1 cellular context compared by ENCODE assay signal in the genomic region with DNA sequence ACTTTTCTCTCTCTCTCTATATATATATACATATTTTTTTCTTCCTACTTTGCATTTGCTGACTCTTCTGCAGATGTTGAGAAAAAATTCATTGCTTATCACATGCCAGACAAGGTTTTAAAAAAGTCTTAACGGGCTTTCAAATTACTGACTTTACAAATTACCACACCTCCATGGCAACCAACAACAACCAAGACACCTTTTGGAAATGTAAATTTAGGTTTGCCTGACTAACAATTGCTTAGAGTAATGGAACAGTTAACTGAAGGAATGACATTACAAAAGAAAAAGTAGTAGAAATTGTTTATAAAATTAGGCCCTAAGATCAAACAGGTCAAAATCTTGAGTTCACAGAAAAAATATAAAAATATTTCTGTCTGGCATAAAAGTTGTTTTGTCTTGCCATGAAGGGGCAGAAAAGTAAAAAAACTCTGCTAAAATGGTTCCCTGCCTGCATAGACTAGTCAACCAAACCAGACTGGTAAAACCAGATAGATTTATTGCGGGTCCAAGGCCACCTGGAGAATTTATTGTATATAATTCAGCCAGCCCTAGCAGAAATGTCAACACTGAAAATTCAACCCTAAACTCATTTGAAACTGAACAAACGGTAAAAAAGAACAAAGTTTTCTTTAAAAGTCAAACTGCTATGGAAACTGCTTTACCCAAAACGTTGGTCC.
A peak's percentile ranks its signal among the peaks of the same experiment; 100 is the strongest.
TF ChIP-seq lines count a peak whose summit lies in the region.

No MANE protein-coding gene starts in this region.

TF ChIP-seq in H1, 55 proteins besides CTCF, POLR2A, EP300 and RAD21 (continued from another document):
- TF ChIP-seq FOSL1 (IDR thresholded peaks at IDR 0.05; ENCODE audit: insufficient read depth, low read depth, low read length), result no peak
- TF ChIP-seq RXRA (IDR thresholded peaks at IDR 0.05; ENCODE audit: insufficient read depth, low read depth, low read length), result no peak
- TF ChIP-seq TEAD4 (IDR thresholded peaks at IDR 0.05; ENCODE audit: low read depth, low read length), result no peak
- TF ChIP-seq CEBPB (IDR thresholded peaks at IDR 0.05; ENCODE audit: low read depth, low read length), result no peak
- no peak for TF ChIP-seq CBX5 (IDR thresholded peaks at IDR 0.05; ENCODE audit: low read depth, low read length)
- no peak for TF ChIP-seq CHD2 (IDR thresholded peaks at IDR 0.05; ENCODE audit: low read length)
- no peak for TF ChIP-seq TBP (IDR thresholded peaks at IDR 0.05; ENCODE audit: low read depth, low read length)
- TF ChIP-seq, protein P1, sequence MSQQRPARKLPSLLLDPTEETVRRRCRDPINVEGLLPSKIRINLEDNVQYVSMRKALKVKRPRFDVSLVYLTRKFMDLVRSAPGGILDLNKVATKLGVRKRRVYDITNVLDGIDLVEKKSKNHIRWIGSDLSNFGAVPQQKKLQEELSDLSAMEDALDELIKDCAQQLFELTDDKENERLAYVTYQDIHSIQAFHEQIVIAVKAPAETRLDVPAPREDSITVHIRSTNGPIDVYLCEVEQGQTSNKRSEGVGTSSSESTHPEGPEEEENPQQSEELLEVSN (IDR thresholded peaks at IDR 0.05), result no peak
- TF ChIP-seq YY1 (IDR thresholded peaks at IDR 0.05; ENCODE audit: low read depth, low read length), result 0 out of 2 replicates have a peak, but pooled peaks have one; percentile 20
- TF ChIP-seq TCF12 (IDR thresholded peaks at IDR 0.05; ENCODE audit: low read depth, low read length), result no peak
- TF ChIP-seq, protein P2, sequence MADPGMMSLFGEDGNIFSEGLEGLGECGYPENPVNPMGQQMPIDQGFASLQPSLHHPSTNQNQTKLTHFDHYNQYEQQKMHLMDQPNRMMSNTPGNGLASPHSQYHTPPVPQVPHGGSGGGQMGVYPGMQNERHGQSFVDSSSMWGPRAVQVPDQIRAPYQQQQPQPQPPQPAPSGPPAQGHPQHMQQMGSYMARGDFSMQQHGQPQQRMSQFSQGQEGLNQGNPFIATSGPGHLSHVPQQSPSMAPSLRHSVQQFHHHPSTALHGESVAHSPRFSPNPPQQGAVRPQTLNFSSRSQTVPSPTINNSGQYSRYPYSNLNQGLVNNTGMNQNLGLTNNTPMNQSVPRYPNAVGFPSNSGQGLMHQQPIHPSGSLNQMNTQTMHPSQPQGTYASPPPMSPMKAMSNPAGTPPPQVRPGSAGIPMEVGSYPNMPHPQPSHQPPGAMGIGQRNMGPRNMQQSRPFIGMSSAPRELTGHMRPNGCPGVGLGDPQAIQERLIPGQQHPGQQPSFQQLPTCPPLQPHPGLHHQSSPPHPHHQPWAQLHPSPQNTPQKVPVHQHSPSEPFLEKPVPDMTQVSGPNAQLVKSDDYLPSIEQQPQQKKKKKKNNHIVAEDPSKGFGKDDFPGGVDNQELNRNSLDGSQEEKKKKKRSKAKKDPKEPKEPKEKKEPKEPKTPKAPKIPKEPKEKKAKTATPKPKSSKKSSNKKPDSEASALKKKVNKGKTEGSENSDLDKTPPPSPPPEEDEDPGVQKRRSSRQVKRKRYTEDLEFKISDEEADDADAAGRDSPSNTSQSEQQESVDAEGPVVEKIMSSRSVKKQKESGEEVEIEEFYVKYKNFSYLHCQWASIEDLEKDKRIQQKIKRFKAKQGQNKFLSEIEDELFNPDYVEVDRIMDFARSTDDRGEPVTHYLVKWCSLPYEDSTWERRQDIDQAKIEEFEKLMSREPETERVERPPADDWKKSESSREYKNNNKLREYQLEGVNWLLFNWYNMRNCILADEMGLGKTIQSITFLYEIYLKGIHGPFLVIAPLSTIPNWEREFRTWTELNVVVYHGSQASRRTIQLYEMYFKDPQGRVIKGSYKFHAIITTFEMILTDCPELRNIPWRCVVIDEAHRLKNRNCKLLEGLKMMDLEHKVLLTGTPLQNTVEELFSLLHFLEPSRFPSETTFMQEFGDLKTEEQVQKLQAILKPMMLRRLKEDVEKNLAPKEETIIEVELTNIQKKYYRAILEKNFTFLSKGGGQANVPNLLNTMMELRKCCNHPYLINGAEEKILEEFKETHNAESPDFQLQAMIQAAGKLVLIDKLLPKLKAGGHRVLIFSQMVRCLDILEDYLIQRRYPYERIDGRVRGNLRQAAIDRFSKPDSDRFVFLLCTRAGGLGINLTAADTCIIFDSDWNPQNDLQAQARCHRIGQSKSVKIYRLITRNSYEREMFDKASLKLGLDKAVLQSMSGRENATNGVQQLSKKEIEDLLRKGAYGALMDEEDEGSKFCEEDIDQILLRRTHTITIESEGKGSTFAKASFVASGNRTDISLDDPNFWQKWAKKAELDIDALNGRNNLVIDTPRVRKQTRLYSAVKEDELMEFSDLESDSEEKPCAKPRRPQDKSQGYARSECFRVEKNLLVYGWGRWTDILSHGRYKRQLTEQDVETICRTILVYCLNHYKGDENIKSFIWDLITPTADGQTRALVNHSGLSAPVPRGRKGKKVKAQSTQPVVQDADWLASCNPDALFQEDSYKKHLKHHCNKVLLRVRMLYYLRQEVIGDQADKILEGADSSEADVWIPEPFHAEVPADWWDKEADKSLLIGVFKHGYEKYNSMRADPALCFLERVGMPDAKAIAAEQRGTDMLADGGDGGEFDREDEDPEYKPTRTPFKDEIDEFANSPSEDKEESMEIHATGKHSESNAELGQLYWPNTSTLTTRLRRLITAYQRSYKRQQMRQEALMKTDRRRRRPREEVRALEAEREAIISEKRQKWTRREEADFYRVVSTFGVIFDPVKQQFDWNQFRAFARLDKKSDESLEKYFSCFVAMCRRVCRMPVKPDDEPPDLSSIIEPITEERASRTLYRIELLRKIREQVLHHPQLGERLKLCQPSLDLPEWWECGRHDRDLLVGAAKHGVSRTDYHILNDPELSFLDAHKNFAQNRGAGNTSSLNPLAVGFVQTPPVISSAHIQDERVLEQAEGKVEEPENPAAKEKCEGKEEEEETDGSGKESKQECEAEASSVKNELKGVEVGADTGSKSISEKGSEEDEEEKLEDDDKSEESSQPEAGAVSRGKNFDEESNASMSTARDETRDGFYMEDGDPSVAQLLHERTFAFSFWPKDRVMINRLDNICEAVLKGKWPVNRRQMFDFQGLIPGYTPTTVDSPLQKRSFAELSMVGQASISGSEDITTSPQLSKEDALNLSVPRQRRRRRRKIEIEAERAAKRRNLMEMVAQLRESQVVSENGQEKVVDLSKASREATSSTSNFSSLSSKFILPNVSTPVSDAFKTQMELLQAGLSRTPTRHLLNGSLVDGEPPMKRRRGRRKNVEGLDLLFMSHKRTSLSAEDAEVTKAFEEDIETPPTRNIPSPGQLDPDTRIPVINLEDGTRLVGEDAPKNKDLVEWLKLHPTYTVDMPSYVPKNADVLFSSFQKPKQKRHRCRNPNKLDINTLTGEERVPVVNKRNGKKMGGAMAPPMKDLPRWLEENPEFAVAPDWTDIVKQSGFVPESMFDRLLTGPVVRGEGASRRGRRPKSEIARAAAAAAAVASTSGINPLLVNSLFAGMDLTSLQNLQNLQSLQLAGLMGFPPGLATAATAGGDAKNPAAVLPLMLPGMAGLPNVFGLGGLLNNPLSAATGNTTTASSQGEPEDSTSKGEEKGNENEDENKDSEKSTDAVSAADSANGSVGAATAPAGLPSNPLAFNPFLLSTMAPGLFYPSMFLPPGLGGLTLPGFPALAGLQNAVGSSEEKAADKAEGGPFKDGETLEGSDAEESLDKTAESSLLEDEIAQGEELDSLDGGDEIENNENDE (IDR thresholded peaks at IDR 0.05; ENCODE audit: insufficient replicate concordance, low read length), result peak; percentile 91
- no peak for TF ChIP-seq TAF1 (IDR thresholded peaks at IDR 0.05; ENCODE audit: low read depth, low read length)
- no peak for TF ChIP-seq HDAC6 (IDR thresholded peaks at IDR 0.05; ENCODE audit: low read depth, low read length)
- TF ChIP-seq, protein P3, sequence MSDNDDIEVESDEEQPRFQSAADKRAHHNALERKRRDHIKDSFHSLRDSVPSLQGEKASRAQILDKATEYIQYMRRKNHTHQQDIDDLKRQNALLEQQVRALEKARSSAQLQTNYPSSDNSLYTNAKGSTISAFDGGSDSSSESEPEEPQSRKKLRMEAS (IDR thresholded peaks at IDR 0.05), result no peak
- TF ChIP-seq EZH2 (IDR thresholded peaks at IDR 0.05; ENCODE audit: low read depth, low read length, severe bottlenecking), result no peak
- TF ChIP-seq, protein P4, sequence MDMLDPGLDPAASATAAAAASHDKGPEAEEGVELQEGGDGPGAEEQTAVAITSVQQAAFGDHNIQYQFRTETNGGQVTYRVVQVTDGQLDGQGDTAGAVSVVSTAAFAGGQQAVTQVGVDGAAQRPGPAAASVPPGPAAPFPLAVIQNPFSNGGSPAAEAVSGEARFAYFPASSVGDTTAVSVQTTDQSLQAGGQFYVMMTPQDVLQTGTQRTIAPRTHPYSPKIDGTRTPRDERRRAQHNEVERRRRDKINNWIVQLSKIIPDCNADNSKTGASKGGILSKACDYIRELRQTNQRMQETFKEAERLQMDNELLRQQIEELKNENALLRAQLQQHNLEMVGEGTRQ (IDR thresholded peaks at IDR 0.05; ENCODE audit: low read length), result no peak
- TF ChIP-seq JUND (IDR thresholded peaks at IDR 0.05; ENCODE audit: low read length), result no peak
- TF ChIP-seq SP2 (IDR thresholded peaks at IDR 0.05; ENCODE audit: low read length), result no peak
- no peak for TF ChIP-seq SRF (IDR thresholded peaks at IDR 0.05; ENCODE audit: low read depth, low read length)
- no peak for TF ChIP-seq SP4 (IDR thresholded peaks at IDR 0.05; ENCODE audit: low read length)
- no peak for TF ChIP-seq KDM4A (IDR thresholded peaks at IDR 0.05; ENCODE audit: low read depth, low read length, severe bottlenecking)
- no peak for TF ChIP-seq KDM5A (IDR thresholded peaks at IDR 0.05; ENCODE audit: low read length)
- TF ChIP-seq MAFK (IDR thresholded peaks at IDR 0.05; ENCODE audit: low read depth, low read length), result no peak
- TF ChIP-seq BRCA1 (IDR thresholded peaks at IDR 0.05; ENCODE audit: low read depth, low read length), result no peak
- TF ChIP-seq SIRT6 (IDR thresholded peaks at IDR 0.05; ENCODE audit: low read length), result no peak
- TF ChIP-seq JUN (IDR thresholded peaks at IDR 0.05; ENCODE audit: low read depth, low read length), result no peak
- TF ChIP-seq NANOG (IDR thresholded peaks at IDR 0.05; ENCODE audit: insufficient read depth, low read depth, low read length, poor library complexity, severe bottlenecking), result peak; percentile 42
- TF ChIP-seq RBBP5 (IDR thresholded peaks at IDR 0.05; ENCODE audit: borderline replicate concordance, low read depth, low read length), result no peak
- TF ChIP-seq NRF1 (IDR thresholded peaks at IDR 0.05; ENCODE audit: low read depth, low read length), result no peak
- no peak for TF ChIP-seq KDM1A (IDR thresholded peaks at IDR 0.05; ENCODE audit: borderline replicate concordance, low read length)
- no peak for TF ChIP-seq SUZ12 (IDR thresholded peaks at IDR 0.05; ENCODE audit: low read length)
- TF ChIP-seq, protein P5, sequence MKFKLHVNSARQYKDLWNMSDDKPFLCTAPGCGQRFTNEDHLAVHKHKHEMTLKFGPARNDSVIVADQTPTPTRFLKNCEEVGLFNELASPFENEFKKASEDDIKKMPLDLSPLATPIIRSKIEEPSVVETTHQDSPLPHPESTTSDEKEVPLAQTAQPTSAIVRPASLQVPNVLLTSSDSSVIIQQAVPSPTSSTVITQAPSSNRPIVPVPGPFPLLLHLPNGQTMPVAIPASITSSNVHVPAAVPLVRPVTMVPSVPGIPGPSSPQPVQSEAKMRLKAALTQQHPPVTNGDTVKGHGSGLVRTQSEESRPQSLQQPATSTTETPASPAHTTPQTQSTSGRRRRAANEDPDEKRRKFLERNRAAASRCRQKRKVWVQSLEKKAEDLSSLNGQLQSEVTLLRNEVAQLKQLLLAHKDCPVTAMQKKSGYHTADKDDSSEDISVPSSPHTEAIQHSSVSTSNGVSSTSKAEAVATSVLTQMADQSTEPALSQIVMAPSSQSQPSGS (IDR thresholded peaks at IDR 0.05; ENCODE audit: low read length), result 0 out of 2 replicates have a peak, but pooled peaks have one; percentile 44
